In the genomic region with DNA sequence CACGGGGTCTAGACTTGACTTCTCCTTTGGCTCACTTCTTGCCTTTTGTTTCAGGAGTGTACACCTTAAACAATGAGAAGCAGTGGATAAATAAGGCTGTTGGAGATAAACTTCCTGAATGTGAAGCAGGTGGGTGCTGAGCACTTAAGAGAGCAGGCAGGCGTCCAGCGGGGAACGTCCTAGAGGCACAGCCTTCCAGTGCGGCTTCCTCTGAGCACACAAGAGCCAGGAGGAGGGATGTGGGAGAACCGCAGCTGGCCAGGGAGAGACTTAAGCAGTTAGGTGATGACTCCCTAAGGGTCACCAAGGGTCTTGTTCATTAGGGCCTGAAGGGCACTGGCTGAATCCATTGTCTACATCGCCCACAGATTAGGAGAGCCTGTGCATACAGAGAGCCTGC, we compare ENCODE assay signal across 4 cellular contexts. TPM values are rescaled to one million over a fixed set of nuclear protein-coding genes. Genes with fewer than 3 reads are reported as not detected.
"Had no signal": no experiment of that assay in that cellular context is flagged by ENCODE, and none has a peak within 500 bp of the region (broad histone marks: within the 10 kb centered on the region; RNA-seq: fewer than 3 reads in every experiment).

No MANE protein-coding gene starts in this region.

RNA-seq across cellular contexts. Expression of gene HPR, which starts 4.0 kb away (rescaled TPM):
- total RNA-seq: K562, M059J, NCI-H460, SK-MEL-5 had no signal

RNA-seq across cellular contexts. Expression of gene HP, which starts 4.8 kb away (rescaled TPM):
- total RNA-seq: M059J, NCI-H460, SK-MEL-5 had no signal
